In genomic region chr13:82654851-82655517, GRCh38 we compare ENCODE assay signal across 13 cellular contexts.
DNase-seq lines count a peak whose midpoint lies in the region; ATAC-seq and TF ChIP-seq lines count a peak whose summit lies in the region.
"Had no signal": no experiment of that assay in that cellular context is flagged by ENCODE, and none has a peak within 500 bp of the region (broad histone marks: within the 10 kb centered on the region; RNA-seq: fewer than 3 reads in every experiment).

No MANE protein-coding gene starts in this region.

- no peak for TF ChIP-seq POLR2A in heart left ventricle (IDR thresholded peaks at IDR 0.05)
- TF ChIP-seq POLR2A in esophagus muscularis mucosa (IDR thresholded peaks at IDR 0.05; ENCODE audit: low read depth), result no peak

- H3K4me1 Mint-ChIP-seq in stimulated activated memory B cell treated with anti-CD40 and anti-IgM and Interleukin-4, amounts not matched to agents 10 μg/mL and 1 μg/mL and 100 μg/mL, for 72 hours, result no peaks in the 10 kb centered on the region

- no peak overlapping the region for H3K27ac Mint-ChIP-seq in stimulated activated memory B cell treated with anti-CD40 and anti-IgM and Interleukin-4, amounts not matched to agents 10 μg/mL and 1 μg/mL and 100 μg/mL, for 72 hours
- H3K27ac Mint-ChIP-seq: dendritic cell treated with granulocyte-macrophage colony-stimulating factor and Interleukin-4, amounts not matched to agents 40 ng/mL and 50 ng/mL, for 4 days had no signal

- peak overlapping the region in 2 of 12 donors; percentile 6 to 10 for H3K27ac ChIP-seq in heart left ventricle
- peak overlapping the region in 2 of 4 donors; percentile 12 to 46 for H3K27ac ChIP-seq in esophagus muscularis mucosa (replicated peaks in 1 of 4)

- ATAC-seq in heart left ventricle (peak; percentile 85 to 99 (median 92)), HG02885 (IDR thresholded peaks at IDR 0.05; ENCODE audit: poor library complexity, unreplicated experiment) (no peak), GM21515 (IDR thresholded peaks at IDR 0.05; ENCODE audit: unreplicated experiment) (no peak)
- peak; percentile 45 for ATAC-seq in stimulated activated memory B cell treated with anti-CD40 and anti-IgM and Interleukin-4, amounts not matched to agents 10 μg/mL and 1 μg/mL and 100 μg/mL, for 72 hours

- no peaks in the 10 kb centered on the region for H3K27me3 Mint-ChIP-seq in stimulated activated memory B cell treated with anti-CD40 and anti-IgM and Interleukin-4, amounts not matched to agents 10 μg/mL and 1 μg/mL and 100 μg/mL, for 72 hours
- H3K27me3 Mint-ChIP-seq: dendritic cell treated with granulocyte-macrophage colony-stimulating factor and Interleukin-4, amounts not matched to agents 40 ng/mL and 50 ng/mL, for 4 days had no signal

- 71 to 86% (median 74%) methylated on average over 6 to 9 of the region's 9 CpGs for WGBS in heart left ventricle, 4 donors
- WGBS in esophagus muscularis mucosa, result 77% methylated on average over 9 of the region's 9 CpGs

- H3K36me3 Mint-ChIP-seq in stimulated activated memory B cell treated with anti-CD40 and anti-IgM and Interleukin-4, amounts not matched to agents 10 μg/mL and 1 μg/mL and 100 μg/mL, for 72 hours, result no peaks in the 10 kb centered on the region

- intact Hi-C loops in heart left ventricle (cut with DNase I), result no loop called here
- intact Hi-C loops in esophagus muscularis mucosa (cut with DNase I), result no loop called here

- H3K9me3 ChIP-seq in heart left ventricle, result no peaks in the 10 kb centered on the region
- no peaks in the 10 kb centered on the region for H3K9me3 ChIP-seq in esophagus muscularis mucosa

- no peaks in the 10 kb centered on the region for H3K9me3 Mint-ChIP-seq in stimulated activated memory B cell treated with anti-CD40 and anti-IgM and Interleukin-4, amounts not matched to agents 10 μg/mL and 1 μg/mL and 100 μg/mL, for 72 hours

- TF ChIP-seq EP300 in esophagus muscularis mucosa (IDR thresholded peaks at IDR 0.05), result no peak

- TF ChIP-seq CTCF in heart left ventricle (IDR thresholded peaks at IDR 0.05) (no peak), esophagus muscularis mucosa (IDR thresholded peaks at IDR 0.05) (no peak)

- DNase-seq in HPDE6-E6E7 (ENCODE audit: extremely low spot score), result peak; percentile 11
- peak; percentile 4 for DNase-seq in astrocyte of the hippocampus (ENCODE audit: low read depth, low spot score)
- DNase-seq in heart left ventricle, result peak; percentile 60 to 85 (median 71)
- no peak for DNase-seq in esophagus muscularis mucosa (ENCODE audit: extremely low spot score)
- DNase-seq in DMS53 (lab: John Stamatoyannopoulos, UW), result no peak
- DNase-seq: activated CD8-positive, alpha-beta memory T cell treated with anti-CD3 and anti-CD28 coated beads, Interleukin-2, amount 50 U/mL, for 48 hours; DMS79 treated with DMSO at 0.1 percent for 48 hours; NCI-H345; T-helper 1 cell had no signal

- H3K4me3 Mint-ChIP-seq in stimulated activated memory B cell treated with anti-CD40 and anti-IgM and Interleukin-4, amounts not matched to agents 10 μg/mL and 1 μg/mL and 100 μg/mL, for 72 hours, result no peak overlapping the region
- H3K4me3 Mint-ChIP-seq: dendritic cell treated with granulocyte-macrophage colony-stimulating factor and Interleukin-4, amounts not matched to agents 40 ng/mL and 50 ng/mL, for 4 days had no signal

- no peaks in the 10 kb centered on the region for H3K36me3 ChIP-seq in heart left ventricle
- no peaks in the 10 kb centered on the region for H3K36me3 ChIP-seq in esophagus muscularis mucosa

- no peaks in the 10 kb centered on the region for H3K4me1 ChIP-seq in heart left ventricle
- no peaks in the 10 kb centered on the region for H3K4me1 ChIP-seq in esophagus muscularis mucosa

- H3K4me3 ChIP-seq in heart left ventricle, result peak overlapping the region in 1 of 12 donors; percentile 7
- peak overlapping the region in 1 of 4 donors; percentile 14 for H3K4me3 ChIP-seq in esophagus muscularis mucosa

- H3K27me3 ChIP-seq in heart left ventricle, result no peaks in the 10 kb centered on the region
- no peaks in the 10 kb centered on the region for H3K27me3 ChIP-seq in esophagus muscularis mucosa

Comparison
In these comparisons a context has a peak if more than half of its experiments do, and no peak if none do; other contexts are left out.
1. DNase-seq: peak in HPDE6-E6E7 (single experiment), astrocyte of the hippocampus (single experiment) and heart left ventricle (5 of 5); none in esophagus muscularis mucosa (single experiment) and DMS53 (single experiment).
2. ATAC-seq: peak in heart left ventricle (4 of 4) and stimulated activated memory B cell treated with anti-CD40 and anti-IgM and Interleukin-4, amounts not matched to agents 10 μg/mL and 1 μg/mL and 100 μg/mL, for 72 hours (single experiment); none in HG02885 (single experiment) and GM21515 (single experiment).